10 cellular contexts compared by ENCODE assay signal in genomic region chr2:112585400-112585799, GRCh38. TPM values are rescaled to one million over a fixed set of nuclear protein-coding genes. Genes with fewer than 3 reads are reported as not detected.
DNase-seq lines count a peak whose midpoint lies in the region; ATAC-seq, FAIRE-seq and TF ChIP-seq lines count a peak whose summit lies in the region.
"Had no signal": no experiment of that assay in that cellular context is flagged by ENCODE, and none has a peak within 500 bp of the region (broad histone marks: within the 10 kb centered on the region; RNA-seq: fewer than 3 reads in every experiment).

No MANE protein-coding gene starts in this region.

- intact Hi-C loops in kidney (cut with DNase I) = no loop called here
- intact Hi-C loops in prostate gland (cut with DNase I) = loop anchor here (2.0 to 10.0 kb wide), 2 partner anchors 61 to 531 kb away; partner anchors contain the start of gene TMEM87B

- no peak overlapping the region for H3K9ac ChIP-seq in kidney (ENCODE audit: low read length in 2 of 2)
- H3K9ac ChIP-seq in stomach smooth muscle (ENCODE audit: low read length in 2 of 2) = peak overlapping the region; percentile 78 to 93

- H3K4me1 ChIP-seq in kidney (ENCODE audit: control insufficient read depth in 1 of 2, insufficient read depth in 1 of 2, low read depth in 1 of 2, low read length in 2 of 2) = peaks cover 11 to 19% of the 10 kb centered on the region in 2 donors
- H3K4me1 ChIP-seq in stomach smooth muscle (ENCODE audit: control insufficient read depth, insufficient read depth, low read length) = peaks cover 11% of the 10 kb centered on the region
- peaks cover 5% of the 10 kb centered on the region for H3K4me1 ChIP-seq in prostate gland (replicated peaks)

- H3K9me3 ChIP-seq in kidney (ENCODE audit: control insufficient read depth in 1 of 2, low read length in 2 of 2) = no peaks in the 10 kb centered on the region
- no peaks in the 10 kb centered on the region for H3K9me3 ChIP-seq in stomach smooth muscle (ENCODE audit: control insufficient read depth in 2 of 2, low read length in 2 of 2)
- no peaks in the 10 kb centered on the region for H3K9me3 ChIP-seq in prostate gland

- no peak for FAIRE-seq in kidney (lab: Jason Lieb, UNC)
- FAIRE-seq: A204.1 had no signal

- peak overlapping the region; percentile 93 to 97 for H3K4me3 ChIP-seq in kidney (ENCODE audit: low read length in 2 of 2)
- H3K4me3 ChIP-seq in stomach smooth muscle (ENCODE audit: low read length in 2 of 2) = peak overlapping the region; percentile 75 to 98
- H3K4me3 ChIP-seq in prostate gland = peak overlapping the region in 1 of 2 donors; percentile 51

- H3K4me1 Mint-ChIP-seq in T-helper 2 cell treated with Interferon-gamma antibody and Interleukin-4, amounts not matched to agents 5 μg/mL and 100 μg/mL, for 36 hours (ENCODE audit: low read depth) = peaks cover 34% of the 10 kb centered on the region
- peaks cover 31% of the 10 kb centered on the region for H3K4me1 Mint-ChIP-seq in activated naive CD8-positive, alpha-beta T cell (ENCODE audit: low read depth)

- TF ChIP-seq CTCF in kidney (IDR thresholded peaks at IDR 0.05; ENCODE audit: borderline replicate concordance, extremely low read depth, insufficient read depth) (no peak), prostate gland (IDR thresholded peaks at IDR 0.05) (no peak)

- WGBS in prostate gland = 95% methylated on average over 3 of the region's 3 CpGs

- H3K27ac ChIP-seq in kidney (ENCODE audit: low read depth in 2 of 2, low read length in 2 of 2) (peak overlapping the region in 1 of 2 donors; percentile 61), stomach smooth muscle (ENCODE audit: low read length) (peak overlapping the region; percentile 89), prostate gland (peak overlapping the region in 1 of 2 donors; percentile 90)

- peaks cover 19% of the 10 kb centered on the region for H3K36me3 Mint-ChIP-seq in T-helper 2 cell treated with Interferon-gamma antibody and Interleukin-4, amounts not matched to agents 5 μg/mL and 100 μg/mL, for 36 hours (ENCODE audit: low read depth)
- peaks cover 12% of the 10 kb centered on the region for H3K36me3 Mint-ChIP-seq in activated naive CD8-positive, alpha-beta T cell

- H3K27ac Mint-ChIP-seq in T-helper 2 cell treated with Interferon-gamma antibody and Interleukin-4, amounts not matched to agents 5 μg/mL and 100 μg/mL, for 36 hours = peak overlapping the region; percentile 100
- peak overlapping the region; percentile 92 for H3K27ac Mint-ChIP-seq in activated naive CD8-positive, alpha-beta T cell

- H3K27me3 ChIP-seq in stomach smooth muscle (ENCODE audit: control insufficient read depth in 1 of 2, insufficient read depth in 2 of 2, low read length in 2 of 2) (no peaks in the 10 kb centered on the region), prostate gland (replicated peaks; ENCODE audit: insufficient read depth) (no peaks in the 10 kb centered on the region)

- H3K36me3 ChIP-seq in kidney (ENCODE audit: control insufficient read depth in 1 of 2, insufficient read depth in 2 of 2, low read length in 2 of 2) = peaks cover 2 to 14% of the 10 kb centered on the region in 2 donors
- peaks cover 10 to 17% of the 10 kb centered on the region in 2 donors for H3K36me3 ChIP-seq in stomach smooth muscle (ENCODE audit: control insufficient read depth in 2 of 2, insufficient read depth in 2 of 2, low read length in 2 of 2)
- H3K36me3 ChIP-seq in prostate gland = no peaks in the 10 kb centered on the region

- no peaks in the 10 kb centered on the region for H3K9me3 Mint-ChIP-seq in T-helper 2 cell treated with Interferon-gamma antibody and Interleukin-4, amounts not matched to agents 5 μg/mL and 100 μg/mL, for 36 hours
- no peaks in the 10 kb centered on the region for H3K9me3 Mint-ChIP-seq in activated naive CD8-positive, alpha-beta T cell (ENCODE audit: low read depth)

- peak overlapping the region; percentile 98 for H3K4me3 Mint-ChIP-seq in T-helper 2 cell treated with Interferon-gamma antibody and Interleukin-4, amounts not matched to agents 5 μg/mL and 100 μg/mL, for 36 hours
- H3K4me3 Mint-ChIP-seq in activated naive CD8-positive, alpha-beta T cell = peak overlapping the region; percentile 94

- ATAC-seq in GM19351 (IDR thresholded peaks at IDR 0.05; ENCODE audit: unreplicated experiment) = no peak
- ATAC-seq in HG03175 (IDR thresholded peaks at IDR 0.05; ENCODE audit: unreplicated experiment) = no peak

- H3K27me3 Mint-ChIP-seq in T-helper 2 cell treated with Interferon-gamma antibody and Interleukin-4, amounts not matched to agents 5 μg/mL and 100 μg/mL, for 36 hours (ENCODE audit: low read depth) = no peaks in the 10 kb centered on the region
- no peaks in the 10 kb centered on the region for H3K27me3 Mint-ChIP-seq in activated naive CD8-positive, alpha-beta T cell

- TF ChIP-seq POLR2A in prostate gland (IDR thresholded peaks at IDR 0.05) = no peak

- DNase-seq in T-helper 2 cell treated with Interferon-gamma antibody and Interleukin-4, amounts not matched to agents 5 μg/mL and 100 μg/mL, for 36 hours (ENCODE audit: low spot score) = no peak
- DNase-seq in T-helper 2 cell = no peak
- no peak for DNase-seq in kidney
- DNase-seq in prostate gland (ENCODE audit: low spot score) = no peak
- DNase-seq: GOT3 had no signal

RNA-seq across cellular contexts. Expression of gene CHCHD5, which starts 1.0 kb away (rescaled TPM):
- 39.6 TPM for total RNA-seq in kidney
- polyA plus RNA-seq in kidney (ENCODE audit: insufficient read depth, low read depth, low replicate concordance) = 104 TPM
- 10 to 100 TPM; 26.3 to 35.4 TPM for total RNA-seq in prostate gland

RNA-seq across cellular contexts. Expression of gene POLR1B, which starts 43.1 kb away (rescaled TPM):
- total RNA-seq in kidney = 24.4 TPM
- 6.0 TPM for polyA plus RNA-seq in kidney (ENCODE audit: insufficient read depth, low read depth, low replicate concordance)
- total RNA-seq in prostate gland = 10 to 100 TPM; 13.1 to 14.0 TPM

Comparison
In these comparisons a context has a peak if more than half of its experiments do, and no peak if none do; other contexts are left out.
1. H3K9ac ChIP-seq: peak in stomach smooth muscle (2 of 2); none in kidney (0 of 2).